8 cellular contexts compared by ENCODE assay signal in genomic region chr15:70100495-70101331, GRCh38. TPM values are rescaled to one million over a fixed set of nuclear protein-coding genes. Genes with fewer than 3 reads are reported as not detected.
DNase-seq lines count a peak whose midpoint lies in the region; ATAC-seq and TF ChIP-seq lines count a peak whose summit lies in the region.

No MANE protein-coding gene starts in this region.

- in situ Hi-C loops in GM13976 (cut with MboI; ENCODE audit: low sequenced_read_pairs, unreplicated experiment), result no loop called here

- H3K4me3 Mint-ChIP-seq in nephron progenitor cell, result peak overlapping the region; percentile 87

- H3K27me3 Mint-ChIP-seq in nephron progenitor cell (ENCODE audit: low read depth, poor library complexity), result peaks cover 33% of the 10 kb centered on the region

- no peak overlapping the region for H3K27ac Mint-ChIP-seq in nephron progenitor cell

- intact Hi-C loops in tibial artery (cut with DNase I; ENCODE audit: low total_unique reads), result no loop called here

- peaks cover 47% of the 10 kb centered on the region for H3K4me1 Mint-ChIP-seq in nephron progenitor cell

- peak overlapping the region; percentile 36 for H3K4me3 ChIP-seq in epithelial cell of proximal tubule (ENCODE audit: low read depth, low read length)
- H3K4me3 ChIP-seq in tibial artery, result peak overlapping the region; percentile 31 to 95

- H3K36me3 ChIP-seq in tibial artery, result no peaks in the 10 kb centered on the region

- H3K4me1 ChIP-seq in tibial artery, result peaks cover 4 to 35% (median 28%) of the 10 kb centered on the region in 4 donors

- peak; percentile 5 for TF ChIP-seq CTCF in GM13976 (IDR thresholded peaks at IDR 0.05; ENCODE audit: borderline replicate concordance, control extremely low read depth, extremely low read depth, insufficient read depth, missing control alignments)
- peak; percentile 38 for TF ChIP-seq CTCF in epithelial cell of proximal tubule (conservative IDR thresholded peaks at IDR 0.05; ENCODE audit: low read depth, low read length)
- TF ChIP-seq CTCF in nephron progenitor cell (IDR thresholded peaks at IDR 0.05), result peak; percentile 24
- TF ChIP-seq CTCF in tibial artery (IDR thresholded peaks at IDR 0.05), result peak; percentile 39 to 44

- H3K9me3 ChIP-seq in tibial artery, result no peaks in the 10 kb centered on the region

- no peaks in the 10 kb centered on the region for H3K36me3 Mint-ChIP-seq in nephron progenitor cell (ENCODE audit: low read depth)

- H3K27ac ChIP-seq in tibial artery, result peak overlapping the region; percentile 59 to 61

- DNase-seq in GM13976 (ENCODE audit: low spot score) (peak; percentile 50), NCI-H82 treated with DMSO at 0.1 percent for 48 hours (lab: John Stamatoyannopoulos, UW; ENCODE audit: unreplicated experiment) (peak; percentile 38), epithelial cell of proximal tubule (ENCODE audit: low read depth) (no peak), nephron progenitor cell (peak; percentile 71), tibial artery (peak; percentile 44 to 81)
- DNase-seq in activated CD8-positive, alpha-beta memory T cell treated with anti-CD3 and anti-CD28 coated beads for 48 hours (ENCODE audit: low read depth in 2 of 3, low spot score in 2 of 3), result peak in 2 of 3 experiments; percentile 15 to 26

- no peaks in the 10 kb centered on the region for H3K27me3 ChIP-seq in tibial artery

- H3K9me3 Mint-ChIP-seq in nephron progenitor cell, result no peaks in the 10 kb centered on the region

- ATAC-seq in HG02588 (IDR thresholded peaks at IDR 0.05; ENCODE audit: unreplicated experiment), result no peak
- no peak for ATAC-seq in HG02852 (IDR thresholded peaks at IDR 0.05; ENCODE audit: unreplicated experiment)

RNA-seq across cellular contexts. Expression of gene TLE3, which starts 3.0 kb away (rescaled TPM):
- total RNA-seq in epithelial cell of proximal tubule, result 20.5 and 34.8 TPM in 2 replicates
